8 cellular contexts compared by ENCODE assay signal in genomic region chr17:30730837-30731209, GRCh38.
DNase-seq lines count a peak whose midpoint lies in the region; ATAC-seq, FAIRE-seq and TF ChIP-seq lines count a peak whose summit lies in the region.
"Not testable (repeated sequence)": the region's sequence is repeated elsewhere in the genome, so short reads cannot be mapped to it uniquely, and the experiment has no call there.

No MANE protein-coding gene starts in this region.

- intact Hi-C loops in PC-3 (cut with micrococcal nuclease); sciatic nerve (cut with DNase I): not testable (repeated sequence)

- not testable (repeated sequence) for H3K36me3 ChIP-seq in GM23338 (ENCODE audit: insufficient read depth); PC-3 (ENCODE audit: low read depth, low read length); bronchial epithelial cell (ENCODE audit: control insufficient read depth, insufficient read depth, low read length); cardiac muscle cell

- TF ChIP-seq CTCF in 22Rv1 (IDR thresholded peaks at IDR 0.05); GM23338 (conservative IDR thresholded peaks at IDR 0.05; ENCODE audit: low read depth in 2 of 2); PC-3 (conservative IDR thresholded peaks at IDR 0.05; ENCODE audit: low read depth, low read length); bronchial epithelial cell (IDR thresholded peaks at IDR 0.05; ENCODE audit: insufficient read depth, low read length, severe bottlenecking); cardiac muscle cell (IDR thresholded peaks at IDR 0.05; ENCODE audit: low read depth, low read length); mesothelial cell of epicardium (IDR thresholded peaks at IDR 0.05; ENCODE audit: unreplicated experiment): not testable (repeated sequence)

- H3K4me2 ChIP-seq in GM23338 (peak overlapping the region; percentile 67), PC-3 (ENCODE audit: low read length) (peak overlapping the region; percentile 49)

- not testable (repeated sequence) for H3K4me1 ChIP-seq in GM23338 (ENCODE audit: insufficient read depth); PC-3 (ENCODE audit: insufficient read depth, low read length)
- peaks cover 14% of the 10 kb centered on the region for H3K4me1 ChIP-seq in cardiac muscle cell (ENCODE audit: low read depth)

- H3K9ac ChIP-seq in PC-3 (ENCODE audit: low read length), result peak overlapping the region; percentile 54

- peak; percentile 9 for ATAC-seq in GM23338
- ATAC-seq in PC-3, sciatic nerve: not testable (repeated sequence)

- not testable (repeated sequence) for H3K9me3 ChIP-seq in PC-3 (ENCODE audit: low read length); cardiac muscle cell (ENCODE audit: low read depth)

- not testable (repeated sequence) for H2AFZ ChIP-seq in GM23338
- H2AFZ ChIP-seq in PC-3 (ENCODE audit: low read length), result peak overlapping the region; percentile 64; the same call in 1 of the 2 replicates

- CTCF ChIA-PET in PC-3 (lab: Charles Lee), result not testable (repeated sequence)

- DNase-seq in GM23338 (ENCODE audit: low spot score); PC-3; bronchial epithelial cell (ENCODE audit: low read depth); cardiac muscle cell (ENCODE audit: low read depth in 1 of 2, low spot score in 1 of 2); mesothelial cell of epicardium (ENCODE audit: low spot score in 2 of 2, unreplicated experiment in 2 of 2): not testable (repeated sequence)
- DNase-seq in activated CD8-positive, alpha-beta memory T cell treated with anti-CD3 and anti-CD28 coated beads, Interleukin-2, amount 50 U/mL, for 48 hours, result peak; percentile 56
- DNase-seq in sciatic nerve (ENCODE audit: low spot score), result peak; percentile 31

- peak overlapping the region; percentile 76 for H3K27ac ChIP-seq in 22Rv1
- peak overlapping the region; percentile 89 for H3K27ac ChIP-seq in GM23338 (ENCODE audit: low read depth)
- H3K27ac ChIP-seq in PC-3 (ENCODE audit: low read length), result not testable (repeated sequence)
- peak overlapping the region; percentile 70 for H3K27ac ChIP-seq in cardiac muscle cell

- H3K4me3 ChIP-seq in GM23338 (peak overlapping the region; percentile 50), PC-3 (ENCODE audit: low read length) (0 out of 2 replicates have a peak overlapping the region, but pooled peaks have one; percentile 38), bronchial epithelial cell (ENCODE audit: low read depth, low read length) (peak overlapping the region; percentile 34), cardiac muscle cell (peak overlapping the region; percentile 82)

- not testable (repeated sequence) for H3F3A ChIP-seq in GM23338 (replicated peaks; ENCODE audit: low read depth); PC-3 (ENCODE audit: low read length, unreplicated experiment)

- not testable (repeated sequence) for H3K9me2 ChIP-seq in GM23338 (ENCODE audit: insufficient read depth); PC-3 (replicated peaks; ENCODE audit: low read length)

- H3K27ac Mint-ChIP-seq in GM23338 (peak overlapping the region; percentile 92), mesothelial cell of epicardium (peak overlapping the region; percentile 79)

- not testable (repeated sequence) for BruUV-seq in PC-3 (replicated peaks; lab: Mats Ljungman, UMichigan)

- H3K79me2 ChIP-seq in GM23338 (replicated peaks; ENCODE audit: insufficient read depth), result peaks cover 83% of the 10 kb centered on the region
- peaks cover 35% of the 10 kb centered on the region for H3K79me2 ChIP-seq in PC-3 (ENCODE audit: low read length)

- H4K20me1 ChIP-seq in GM23338 (replicated peaks; ENCODE audit: insufficient read depth) (peaks cover 35% of the 10 kb centered on the region), PC-3 (ENCODE audit: low read length) (peaks cover 11% of the 10 kb centered on the region)

- POLR2A ChIA-PET in PC-3 (lab: Charles Lee; ENCODE audit: unreplicated experiment), result not testable (repeated sequence)

- H3K4me1 Mint-ChIP-seq in GM23338 (peaks cover 20% of the 10 kb centered on the region), mesothelial cell of epicardium (peaks cover 16% of the 10 kb centered on the region)

- peak overlapping the region; percentile 93 for H3K4me3 Mint-ChIP-seq in GM23338
- peak overlapping the region; percentile 96 for H3K4me3 Mint-ChIP-seq in mesothelial cell of epicardium

- not testable (repeated sequence) for H3K27me3 ChIP-seq in GM23338 (ENCODE audit: insufficient read depth); PC-3 (ENCODE audit: low read length); bronchial epithelial cell (ENCODE audit: control insufficient read depth, insufficient read depth, low read length); cardiac muscle cell

- FAIRE-seq in bronchial epithelial cell (lab: Jason Lieb, UNC), result not testable (repeated sequence)

- peaks cover 22% of the 10 kb centered on the region for H3K27me3 Mint-ChIP-seq in GM23338 (ENCODE audit: insufficient read depth, low read depth, poor library complexity)
- H3K27me3 Mint-ChIP-seq in mesothelial cell of epicardium (ENCODE audit: low read depth), result not testable (repeated sequence)

- H3K36me3 Mint-ChIP-seq in GM23338 (ENCODE audit: low read depth), result peaks cover 38% of the 10 kb centered on the region
- H3K36me3 Mint-ChIP-seq in mesothelial cell of epicardium, result not testable (repeated sequence)

- H3K9me3 Mint-ChIP-seq in GM23338, mesothelial cell of epicardium: not testable (repeated sequence)
